ENCODE assay signal across 8 cellular contexts in the genomic region with DNA sequence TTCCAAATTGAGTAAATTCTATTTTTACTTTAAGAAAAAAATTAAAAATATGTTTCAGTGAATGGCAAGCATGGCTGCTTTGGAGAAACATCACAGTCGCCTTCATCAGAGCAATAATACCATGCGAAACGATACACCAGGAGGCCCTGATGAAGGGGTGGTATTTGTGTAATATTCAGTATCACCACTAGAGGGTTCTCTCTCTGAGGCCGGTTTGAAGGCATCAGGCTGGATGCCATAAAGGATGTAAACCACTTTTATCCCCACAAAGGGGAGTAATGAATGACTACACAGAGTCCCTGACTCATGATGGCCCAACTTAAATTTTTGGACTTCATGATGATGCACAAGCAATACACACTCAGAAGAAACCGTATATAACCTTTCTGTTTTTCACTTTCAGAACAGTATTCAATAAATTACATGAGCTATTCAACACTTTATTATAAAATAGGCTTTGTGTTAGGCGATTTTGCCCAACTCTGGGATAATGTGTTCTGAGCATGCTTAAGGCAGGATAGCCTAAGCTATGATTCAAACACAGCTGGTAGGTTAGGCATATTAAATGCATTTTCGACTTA.
DNase-seq lines count a peak whose midpoint lies in the region; ATAC-seq and TF ChIP-seq lines count a peak whose summit lies in the region.

No MANE protein-coding gene starts in this region.

- no peak overlapping the region for H3K4me3 ChIP-seq in OCI-LY3 (ENCODE audit: low read length)
- no peak overlapping the region for H3K4me3 ChIP-seq in dorsolateral prefrontal cortex
- no peak overlapping the region for H3K4me3 ChIP-seq in mesendoderm (ENCODE audit: low read length)

- H2AFZ ChIP-seq in OCI-LY3 (ENCODE audit: low read depth, low read length) = no peak overlapping the region

- no peak overlapping the region for H3K4me2 ChIP-seq in OCI-LY3 (ENCODE audit: low read length)
- H3K4me2 ChIP-seq in mesendoderm (ENCODE audit: low read length) = no peak overlapping the region

- H3K36me3 ChIP-seq in OCI-LY3 (replicated peaks; ENCODE audit: low read depth, low read length) (no peaks in the 10 kb centered on the region), mesendoderm (ENCODE audit: control insufficient read depth, insufficient read depth, low read length) (no peaks in the 10 kb centered on the region)

- TF ChIP-seq RAD21 in Ishikawa (IDR thresholded peaks at IDR 0.05; ENCODE audit: low read depth) = peak; percentile 9; the same call in 1 of the 2 replicates

- H3K27ac ChIP-seq in OCI-LY3 (ENCODE audit: low read length) (no peak overlapping the region), dorsolateral prefrontal cortex (peak overlapping the region in 36 of 59 donors; percentile 1 to 81 (median 58)), mesendoderm (ENCODE audit: low read depth, low read length) (no peak overlapping the region)

- DNase-seq in SIG-M5 treated with dmso at 0.1 percent for 504 hours (lab: John Stamatoyannopoulos, UW; ENCODE audit: unreplicated experiment) = peak; percentile 71
- no peak for DNase-seq in SIG-M5 (lab: John Stamatoyannopoulos, UW)
- DNase-seq in dorsolateral prefrontal cortex = no peak
- DNase-seq in mesendoderm = peak; percentile 81
- DNase-seq in activated effector memory CD4-positive, alpha-beta T cell treated with anti-CD3 and anti-CD28 coated beads, Interleukin-2, amount 50 U/mL, for 16 hours = no peak

- no peak overlapping the region for H2BK5ac ChIP-seq in mesendoderm (ENCODE audit: low read length)

- no peaks in the 10 kb centered on the region for H3K79me2 ChIP-seq in OCI-LY3 (ENCODE audit: low read length)
- no peaks in the 10 kb centered on the region for H3K79me2 ChIP-seq in mesendoderm (ENCODE audit: control insufficient read depth, insufficient read depth, low read length)

- intact Hi-C loops in dorsolateral prefrontal cortex (cut with DNase I) = loop anchor here (5.0 to 10.0 kb wide), 4 partner anchors 102 to 382 kb away; no protein-coding TSS in a partner anchor

- peak; percentile 85 for ATAC-seq in GM21723 (IDR thresholded peaks at IDR 0.05; ENCODE audit: unreplicated experiment)

- no peaks in the 10 kb centered on the region for H3K79me1 ChIP-seq in mesendoderm (ENCODE audit: low read length)

- H2BK15ac ChIP-seq in mesendoderm (replicated peaks; ENCODE audit: low read depth) = no peak overlapping the region

- no peak overlapping the region for H2BK120ac ChIP-seq in mesendoderm (ENCODE audit: low read depth, low read length)

- TF ChIP-seq EP300 in Ishikawa (IDR thresholded peaks at IDR 0.05; ENCODE audit: borderline replicate concordance) = no peak

- no peak overlapping the region for H4K8ac ChIP-seq in mesendoderm (ENCODE audit: low read depth, low read length)

- no peak overlapping the region for H3K56ac ChIP-seq in mesendoderm (ENCODE audit: low read length)

- H3K4ac ChIP-seq in mesendoderm (ENCODE audit: low read depth, low read length) = no peak overlapping the region

- H4K5ac ChIP-seq in mesendoderm (ENCODE audit: low read length) = no peak overlapping the region

- H3K23ac ChIP-seq in mesendoderm (ENCODE audit: low read length) = no peak overlapping the region

- H3K18ac ChIP-seq in mesendoderm (ENCODE audit: low read length) = no peak overlapping the region

- H4K20me1 ChIP-seq in OCI-LY3 (ENCODE audit: insufficient read depth, low read length) = no peaks in the 10 kb centered on the region

- no peaks in the 10 kb centered on the region for H3K9me3 ChIP-seq in OCI-LY3 (ENCODE audit: insufficient read depth, low read length)

- H3K4me1 ChIP-seq in OCI-LY3 (ENCODE audit: low read length) (no peaks in the 10 kb centered on the region), mesendoderm (ENCODE audit: control insufficient read depth, low read depth, low read length) (no peaks in the 10 kb centered on the region)

- H3K27me3 ChIP-seq in OCI-LY3 (ENCODE audit: low read depth, low read length) = no peaks in the 10 kb centered on the region
- no peaks in the 10 kb centered on the region for H3K27me3 ChIP-seq in dorsolateral prefrontal cortex
- no peaks in the 10 kb centered on the region for H3K27me3 ChIP-seq in mesendoderm (ENCODE audit: insufficient read depth, low read length, poor library complexity)

- H3K9ac ChIP-seq in OCI-LY3 (ENCODE audit: low read length) = no peak overlapping the region
- H3K9ac ChIP-seq in mesendoderm (ENCODE audit: low read length) = no peak overlapping the region

- H2AK5ac ChIP-seq in mesendoderm (ENCODE audit: low read length) = no peak overlapping the region

- TF ChIP-seq CTCF in OCI-LY3 (IDR thresholded peaks at IDR 0.05; ENCODE audit: low read depth, low read length) (peak; percentile 53), dorsolateral prefrontal cortex (IDR thresholded peaks at IDR 0.05 in 54 of 56, conservative IDR thresholded peaks at IDR 0.05 in 2 of 56; ENCODE audit: low read depth in 1 of 56, partially characterized antibody in 56 of 56) (peak; percentile 54 to 90 (median 82))

- no CpG with 5 or more reads among the region's 7 CpGs for WGBS in mesendoderm (ENCODE audit: extremely low coverage, insufficient coverage, low lambda C conversion rate)

TF ChIP-seq in Ishikawa, 13 proteins besides CTCF, POLR2A, EP300 and RAD21:
- TF ChIP-seq, protein P1, sequence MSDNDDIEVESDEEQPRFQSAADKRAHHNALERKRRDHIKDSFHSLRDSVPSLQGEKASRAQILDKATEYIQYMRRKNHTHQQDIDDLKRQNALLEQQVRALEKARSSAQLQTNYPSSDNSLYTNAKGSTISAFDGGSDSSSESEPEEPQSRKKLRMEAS (IDR thresholded peaks at IDR 0.05) = no peak
- no peak for TF ChIP-seq TEAD4 (IDR thresholded peaks at IDR 0.05)
- TF ChIP-seq, protein P2, sequence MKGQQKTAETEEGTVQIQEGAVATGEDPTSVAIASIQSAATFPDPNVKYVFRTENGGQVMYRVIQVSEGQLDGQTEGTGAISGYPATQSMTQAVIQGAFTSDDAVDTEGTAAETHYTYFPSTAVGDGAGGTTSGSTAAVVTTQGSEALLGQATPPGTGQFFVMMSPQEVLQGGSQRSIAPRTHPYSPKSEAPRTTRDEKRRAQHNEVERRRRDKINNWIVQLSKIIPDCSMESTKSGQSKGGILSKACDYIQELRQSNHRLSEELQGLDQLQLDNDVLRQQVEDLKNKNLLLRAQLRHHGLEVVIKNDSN (IDR thresholded peaks at IDR 0.05) = no peak
- TF ChIP-seq ZBTB7A (IDR thresholded peaks at IDR 0.05; ENCODE audit: low read depth) = no peak
- no peak for TF ChIP-seq TCF12 (IDR thresholded peaks at IDR 0.05; ENCODE audit: low read depth)
- no peak for TF ChIP-seq CREB1 (IDR thresholded peaks at IDR 0.05; ENCODE audit: low read depth)
- no peak for TF ChIP-seq NFIC (IDR thresholded peaks at IDR 0.05)
- no peak for TF ChIP-seq FOXM1 (IDR thresholded peaks at IDR 0.05; ENCODE audit: borderline replicate concordance, low read depth)
- no peak for TF ChIP-seq YY1 (IDR thresholded peaks at IDR 0.05; ENCODE audit: low read depth)
- TF ChIP-seq, protein P3, sequence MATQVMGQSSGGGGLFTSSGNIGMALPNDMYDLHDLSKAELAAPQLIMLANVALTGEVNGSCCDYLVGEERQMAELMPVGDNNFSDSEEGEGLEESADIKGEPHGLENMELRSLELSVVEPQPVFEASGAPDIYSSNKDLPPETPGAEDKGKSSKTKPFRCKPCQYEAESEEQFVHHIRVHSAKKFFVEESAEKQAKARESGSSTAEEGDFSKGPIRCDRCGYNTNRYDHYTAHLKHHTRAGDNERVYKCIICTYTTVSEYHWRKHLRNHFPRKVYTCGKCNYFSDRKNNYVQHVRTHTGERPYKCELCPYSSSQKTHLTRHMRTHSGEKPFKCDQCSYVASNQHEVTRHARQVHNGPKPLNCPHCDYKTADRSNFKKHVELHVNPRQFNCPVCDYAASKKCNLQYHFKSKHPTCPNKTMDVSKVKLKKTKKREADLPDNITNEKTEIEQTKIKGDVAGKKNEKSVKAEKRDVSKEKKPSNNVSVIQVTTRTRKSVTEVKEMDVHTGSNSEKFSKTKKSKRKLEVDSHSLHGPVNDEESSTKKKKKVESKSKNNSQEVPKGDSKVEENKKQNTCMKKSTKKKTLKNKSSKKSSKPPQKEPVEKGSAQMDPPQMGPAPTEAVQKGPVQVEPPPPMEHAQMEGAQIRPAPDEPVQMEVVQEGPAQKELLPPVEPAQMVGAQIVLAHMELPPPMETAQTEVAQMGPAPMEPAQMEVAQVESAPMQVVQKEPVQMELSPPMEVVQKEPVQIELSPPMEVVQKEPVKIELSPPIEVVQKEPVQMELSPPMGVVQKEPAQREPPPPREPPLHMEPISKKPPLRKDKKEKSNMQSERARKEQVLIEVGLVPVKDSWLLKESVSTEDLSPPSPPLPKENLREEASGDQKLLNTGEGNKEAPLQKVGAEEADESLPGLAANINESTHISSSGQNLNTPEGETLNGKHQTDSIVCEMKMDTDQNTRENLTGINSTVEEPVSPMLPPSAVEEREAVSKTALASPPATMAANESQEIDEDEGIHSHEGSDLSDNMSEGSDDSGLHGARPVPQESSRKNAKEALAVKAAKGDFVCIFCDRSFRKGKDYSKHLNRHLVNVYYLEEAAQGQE (IDR thresholded peaks at IDR 0.05; ENCODE audit: low read depth) = no peak
- TF ChIP-seq CEBPB (IDR thresholded peaks at IDR 0.05) = no peak
- TF ChIP-seq TAF1 (IDR thresholded peaks at IDR 0.05; ENCODE audit: low read depth) = no peak
TF ChIP-seq in Ishikawa: peak in this region for 0.

Comparison
In these comparisons a context has a peak if more than half of its experiments do, and no peak if none do; other contexts are left out.
1. DNase-seq: peak in SIG-M5 treated with dmso at 0.1 percent for 504 hours (single experiment) and mesendoderm (single experiment); none in SIG-M5 (single experiment), dorsolateral prefrontal cortex (0 of 10) and activated effector memory CD4-positive, alpha-beta T cell treated with anti-CD3 and anti-CD28 coated beads, Interleukin-2, amount 50 U/mL, for 16 hours (single experiment).
2. H3K27ac ChIP-seq: peak in dorsolateral prefrontal cortex (36 of 59); none in OCI-LY3 (single experiment) and mesendoderm (single experiment).